10 cellular contexts compared by ENCODE assay signal in the genomic region with DNA sequence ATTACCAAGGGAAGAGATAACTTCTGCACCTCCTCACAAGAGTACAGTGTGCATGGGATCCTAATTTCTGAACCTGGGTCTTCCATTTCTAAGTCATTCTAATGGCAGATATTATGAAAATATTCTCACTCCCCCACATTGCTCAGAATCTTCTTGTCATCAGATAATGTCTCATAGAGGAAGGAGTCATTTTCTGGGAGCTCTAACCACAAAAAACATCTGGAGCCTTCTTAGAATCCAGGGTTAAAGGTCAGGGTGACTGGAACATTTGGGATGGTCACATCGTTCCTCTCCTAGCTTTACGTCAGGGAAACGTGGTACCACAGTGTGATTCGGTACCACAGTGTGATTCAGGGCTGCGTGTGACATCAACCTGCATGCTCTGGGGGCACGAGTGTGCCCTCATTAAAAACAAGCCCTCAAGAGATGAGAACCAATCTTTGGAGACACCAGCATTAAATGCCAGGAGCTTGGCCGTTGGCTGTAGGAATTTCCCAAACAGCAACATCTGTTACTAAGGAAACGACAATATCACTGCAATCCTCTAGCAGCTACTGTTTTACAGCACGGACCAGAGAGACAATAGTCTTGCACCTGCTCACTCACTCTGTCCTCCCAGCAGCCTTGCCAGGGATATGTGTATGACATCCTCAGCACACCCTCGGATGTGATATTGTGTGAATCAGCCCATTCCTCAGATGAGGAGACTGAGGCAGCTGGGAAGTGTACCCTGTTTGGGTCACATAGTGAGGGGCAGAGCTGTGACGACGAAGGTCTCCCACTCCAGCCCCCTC.
A peak's percentile ranks its signal among the peaks of the same experiment; 100 is the strongest.
DNase-seq lines count a peak whose midpoint lies in the region; ATAC-seq, FAIRE-seq and TF ChIP-seq lines count a peak whose summit lies in the region.
"Had no signal": no experiment of that assay in that cellular context is flagged by ENCODE, and none has a peak within 500 bp of the region (broad histone marks: within the 10 kb centered on the region; RNA-seq: fewer than 3 reads in every experiment).

No MANE protein-coding gene starts in this region.

- 55% methylated on average over 12 of the region's 12 CpGs for WGBS in thymus

- no peak for TF ChIP-seq CTCF in kidney (IDR thresholded peaks at IDR 0.05; ENCODE audit: borderline replicate concordance, extremely low read depth, insufficient read depth)

- peak overlapping the region; percentile 68 for H3K4me3 Mint-ChIP-seq in activated naive CD8-positive, alpha-beta T cell treated with anti-CD3 and anti-CD28 coated beads, Interleukin-2, amount 10 ng/mL, durations not matched to agents 7 days and 5 days
- no peak overlapping the region for H3K4me3 Mint-ChIP-seq in stimulated activated memory B cell treated with anti-CD40 and anti-IgM and Interleukin-4, amounts not matched to agents 10 μg/mL and 1 μg/mL and 100 μg/mL, for 72 hours

- ATAC-seq in activated naive CD8-positive, alpha-beta T cell treated with anti-CD3 and anti-CD28 coated beads, Interleukin-2, amount 10 ng/mL, durations not matched to agents 7 days and 5 days (ENCODE audit: low read depth), result no peak
- no peak for ATAC-seq in stimulated activated memory B cell treated with anti-CD40 and anti-IgM and Interleukin-4, amounts not matched to agents 10 μg/mL and 1 μg/mL and 100 μg/mL, for 72 hours
- ATAC-seq in HG03175 (IDR thresholded peaks at IDR 0.05; ENCODE audit: unreplicated experiment), result no peak

- H3K36me3 ChIP-seq in kidney (ENCODE audit: control insufficient read depth in 1 of 2, insufficient read depth in 2 of 2, low read length in 2 of 2) (no peaks in the 10 kb centered on the region), thymus (ENCODE audit: control insufficient read depth, insufficient read depth) (no peaks in the 10 kb centered on the region)

- H3K27ac ChIP-seq in kidney (ENCODE audit: low read depth in 2 of 2, low read length in 2 of 2) (peak overlapping the region; percentile 75 to 82), thymus (ENCODE audit: low read depth) (peak overlapping the region; percentile 88)

- no peaks in the 10 kb centered on the region for H3K27me3 ChIP-seq in thymus (ENCODE audit: control insufficient read depth, insufficient read depth)

- H3K27me3 Mint-ChIP-seq in activated naive CD8-positive, alpha-beta T cell treated with anti-CD3 and anti-CD28 coated beads, Interleukin-2, amount 10 ng/mL, durations not matched to agents 7 days and 5 days, result peaks cover 7% of the 10 kb centered on the region
- H3K27me3 Mint-ChIP-seq in stimulated activated memory B cell treated with anti-CD40 and anti-IgM and Interleukin-4, amounts not matched to agents 10 μg/mL and 1 μg/mL and 100 μg/mL, for 72 hours, result peaks cover 77% of the 10 kb centered on the region

- no peaks in the 10 kb centered on the region for H3K9me3 Mint-ChIP-seq in activated naive CD8-positive, alpha-beta T cell treated with anti-CD3 and anti-CD28 coated beads, Interleukin-2, amount 10 ng/mL, durations not matched to agents 7 days and 5 days
- H3K9me3 Mint-ChIP-seq in stimulated activated memory B cell treated with anti-CD40 and anti-IgM and Interleukin-4, amounts not matched to agents 10 μg/mL and 1 μg/mL and 100 μg/mL, for 72 hours, result no peaks in the 10 kb centered on the region

- POLR2A ChIA-PET in activated naive CD8-positive, alpha-beta T cell treated with anti-CD3 and anti-CD28 coated beads, Interleukin-2, amount 10 ng/mL, durations not matched to agents 7 days and 5 days (lab: Charles Lee), result interaction anchor here (1.1 kb wide), 1 partner anchor 180 kb away, joined by 3 read pairs; no protein-coding TSS in a partner anchor

- H3K9me3 ChIP-seq in kidney (ENCODE audit: control insufficient read depth in 1 of 2, low read length in 2 of 2), result no peaks in the 10 kb centered on the region
- no peaks in the 10 kb centered on the region for H3K9me3 ChIP-seq in thymus (ENCODE audit: control insufficient read depth)

- peak; percentile 35 for DNase-seq in NCI-H345 (lab: John Stamatoyannopoulos, UW)
- DNase-seq in NCI-H345 treated with DMSO at 0.1 percent for 48 hours (lab: John Stamatoyannopoulos, UW; ENCODE audit: unreplicated experiment), result no peak
- no peak for DNase-seq in activated naive CD8-positive, alpha-beta T cell treated with anti-CD3 and anti-CD28 coated beads, Interleukin-2, amount 10 ng/mL, durations not matched to agents 7 days and 5 days
- DNase-seq in kidney, result no peak
- DNase-seq in mesenteric fat pad (ENCODE audit: low spot score), result no peak
- DNase-seq: T1000 had no signal

- intact Hi-C loops in kidney (cut with DNase I), result no loop called here

- H3K9ac ChIP-seq in kidney (ENCODE audit: low read length in 2 of 2), result no peak overlapping the region

- FAIRE-seq in kidney (lab: Jason Lieb, UNC), result no peak
- FAIRE-seq: islet of Langerhans had no signal

- peaks cover 19% of the 10 kb centered on the region for H3K4me1 Mint-ChIP-seq in activated naive CD8-positive, alpha-beta T cell treated with anti-CD3 and anti-CD28 coated beads, Interleukin-2, amount 10 ng/mL, durations not matched to agents 7 days and 5 days
- peaks cover 11% of the 10 kb centered on the region for H3K4me1 Mint-ChIP-seq in stimulated activated memory B cell treated with anti-CD40 and anti-IgM and Interleukin-4, amounts not matched to agents 10 μg/mL and 1 μg/mL and 100 μg/mL, for 72 hours

- peaks cover 4 to 16% of the 10 kb centered on the region in 2 donors for H3K4me1 ChIP-seq in kidney (ENCODE audit: control insufficient read depth in 1 of 2, insufficient read depth in 1 of 2, low read depth in 1 of 2, low read length in 2 of 2)
- peaks cover 17% of the 10 kb centered on the region for H3K4me1 ChIP-seq in thymus (ENCODE audit: control insufficient read depth, insufficient read depth, low read length)

- peak overlapping the region; percentile 91 for H3K27ac Mint-ChIP-seq in activated naive CD8-positive, alpha-beta T cell treated with anti-CD3 and anti-CD28 coated beads, Interleukin-2, amount 10 ng/mL, durations not matched to agents 7 days and 5 days
- H3K27ac Mint-ChIP-seq in stimulated activated memory B cell treated with anti-CD40 and anti-IgM and Interleukin-4, amounts not matched to agents 10 μg/mL and 1 μg/mL and 100 μg/mL, for 72 hours, result no peak overlapping the region

- H3K4me3 ChIP-seq in kidney (ENCODE audit: low read length in 2 of 2) (no peak overlapping the region), thymus (ENCODE audit: low read length) (no peak overlapping the region)

- no peaks in the 10 kb centered on the region for H3K36me3 Mint-ChIP-seq in activated naive CD8-positive, alpha-beta T cell treated with anti-CD3 and anti-CD28 coated beads, Interleukin-2, amount 10 ng/mL, durations not matched to agents 7 days and 5 days
- H3K36me3 Mint-ChIP-seq in stimulated activated memory B cell treated with anti-CD40 and anti-IgM and Interleukin-4, amounts not matched to agents 10 μg/mL and 1 μg/mL and 100 μg/mL, for 72 hours, result no peaks in the 10 kb centered on the region
